In the genomic region with DNA sequence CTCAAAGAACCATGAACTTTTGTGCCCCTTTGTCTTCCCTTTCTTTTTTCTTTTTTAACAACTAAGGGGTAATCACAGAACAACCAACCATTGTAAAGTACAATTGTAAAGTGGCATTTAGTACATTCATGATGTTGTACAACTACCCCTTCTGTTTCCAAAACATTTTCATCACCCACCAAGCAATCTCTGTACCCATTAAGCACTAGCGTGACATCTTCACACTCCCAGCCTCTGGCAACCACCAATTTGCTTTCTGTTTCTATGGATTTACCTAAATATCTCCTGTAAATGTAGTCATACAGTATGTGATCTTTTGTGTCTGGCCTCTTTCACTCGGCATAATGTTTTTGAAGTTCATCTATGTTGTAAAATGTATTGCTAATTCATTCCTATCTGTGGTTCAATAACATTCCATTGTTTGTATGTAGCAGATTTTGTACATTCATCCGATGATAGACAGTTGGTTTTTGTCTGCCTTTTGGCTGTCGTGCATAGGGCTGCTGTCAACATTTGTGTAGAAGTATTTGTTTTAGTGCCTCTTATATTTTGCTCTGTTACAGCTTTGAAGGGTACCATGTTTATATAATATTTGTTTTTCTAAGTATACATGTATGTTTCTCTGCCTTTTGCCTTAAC, we compare ENCODE assay signal across 13 cellular contexts. TPM values are rescaled to one million over a fixed set of nuclear protein-coding genes. Genes with fewer than 3 reads are reported as not detected.
DNase-seq lines count a peak whose midpoint lies in the region; ATAC-seq, FAIRE-seq and TF ChIP-seq lines count a peak whose summit lies in the region.
"Not testable (repeated sequence)": the region's sequence is repeated elsewhere in the genome, so short reads cannot be mapped to it uniquely, and the experiment has no call there.
"Had no signal": no experiment of that assay in that cellular context is flagged by ENCODE, and none has a peak within 500 bp of the region (broad histone marks: within the 10 kb centered on the region; RNA-seq: fewer than 3 reads in every experiment).

No MANE protein-coding gene starts in this region.

- ATAC-seq in activated CD4-positive, alpha-beta T cell treated with anti-CD3 and anti-CD28 coated beads for 36 hours: peak; percentile 61
- not testable (repeated sequence) for ATAC-seq in activated CD8-positive, alpha-beta memory T cell treated with anti-CD3 and anti-CD28 coated beads, Interleukin-2, amount 10 ng/mL, durations not matched to agents 7 days and 5 days
- peak; percentile 51 for ATAC-seq in activated T-helper 17 cell treated with anti-CD3 and anti-CD28 coated beads, Interleukin-2, amount 50 U/mL, for 72 hours (replicated peaks)
- ATAC-seq in activated naive CD8-positive, alpha-beta T cell treated with anti-CD3 and anti-CD28 coated beads, Interleukin-2, amount 50 U/mL, for 24 hours: peak; percentile 31

- H3K9me3 Mint-ChIP-seq in activated CD4-positive, alpha-beta T cell treated with anti-CD3 and anti-CD28 coated beads for 36 hours (ENCODE audit: low read depth); activated CD8-positive, alpha-beta memory T cell treated with anti-CD3 and anti-CD28 coated beads, Interleukin-2, amount 10 ng/mL, durations not matched to agents 7 days and 5 days (ENCODE audit: low read depth); activated T-helper 17 cell treated with anti-CD3 and anti-CD28 coated beads, Interleukin-2, amount 50 U/mL, for 72 hours; activated naive CD8-positive, alpha-beta T cell treated with anti-CD3 and anti-CD28 coated beads, Interleukin-2, amount 50 U/mL, for 24 hours: not testable (repeated sequence)

- not testable (repeated sequence) for H3K36me3 Mint-ChIP-seq in activated CD4-positive, alpha-beta T cell treated with anti-CD3 and anti-CD28 coated beads for 36 hours (ENCODE audit: low read depth); activated CD8-positive, alpha-beta memory T cell treated with anti-CD3 and anti-CD28 coated beads, Interleukin-2, amount 10 ng/mL, durations not matched to agents 7 days and 5 days; activated T-helper 17 cell treated with anti-CD3 and anti-CD28 coated beads, Interleukin-2, amount 50 U/mL, for 72 hours (ENCODE audit: low read depth); activated naive CD8-positive, alpha-beta T cell treated with anti-CD3 and anti-CD28 coated beads, Interleukin-2, amount 50 U/mL, for 24 hours (ENCODE audit: low read depth)

- not testable (repeated sequence) for H3K4me3 ChIP-seq in AG10803 (ENCODE audit: low read length)

- peak overlapping the region; percentile 42 for H3K27ac Mint-ChIP-seq in activated CD4-positive, alpha-beta T cell treated with anti-CD3 and anti-CD28 coated beads for 36 hours
- H3K27ac Mint-ChIP-seq in activated CD8-positive, alpha-beta memory T cell treated with anti-CD3 and anti-CD28 coated beads, Interleukin-2, amount 10 ng/mL, durations not matched to agents 7 days and 5 days: peak overlapping the region; percentile 72
- peak overlapping the region; percentile 86 for H3K27ac Mint-ChIP-seq in activated T-helper 17 cell treated with anti-CD3 and anti-CD28 coated beads, Interleukin-2, amount 50 U/mL, for 72 hours
- H3K27ac Mint-ChIP-seq in activated naive CD8-positive, alpha-beta T cell treated with anti-CD3 and anti-CD28 coated beads, Interleukin-2, amount 50 U/mL, for 24 hours: not testable (repeated sequence)

- TF ChIP-seq CTCF in AG10803 (conservative IDR thresholded peaks at IDR 0.05; ENCODE audit: low read length): not testable (repeated sequence)

- H3K4me3 Mint-ChIP-seq in activated CD4-positive, alpha-beta T cell treated with anti-CD3 and anti-CD28 coated beads for 36 hours; activated CD8-positive, alpha-beta memory T cell treated with anti-CD3 and anti-CD28 coated beads, Interleukin-2, amount 10 ng/mL, durations not matched to agents 7 days and 5 days; activated naive CD8-positive, alpha-beta T cell treated with anti-CD3 and anti-CD28 coated beads, Interleukin-2, amount 50 U/mL, for 24 hours: not testable (repeated sequence)
- H3K4me3 Mint-ChIP-seq in activated T-helper 17 cell treated with anti-CD3 and anti-CD28 coated beads, Interleukin-2, amount 50 U/mL, for 72 hours: peak overlapping the region; percentile 54

- not testable (repeated sequence) for H3K27me3 Mint-ChIP-seq in activated CD4-positive, alpha-beta T cell treated with anti-CD3 and anti-CD28 coated beads for 36 hours; activated CD8-positive, alpha-beta memory T cell treated with anti-CD3 and anti-CD28 coated beads, Interleukin-2, amount 10 ng/mL, durations not matched to agents 7 days and 5 days; activated T-helper 17 cell treated with anti-CD3 and anti-CD28 coated beads, Interleukin-2, amount 50 U/mL, for 72 hours; activated naive CD8-positive, alpha-beta T cell treated with anti-CD3 and anti-CD28 coated beads, Interleukin-2, amount 50 U/mL, for 24 hours

- H3K4me1 Mint-ChIP-seq in activated CD4-positive, alpha-beta T cell treated with anti-CD3 and anti-CD28 coated beads for 36 hours: peaks cover 27% of the 10 kb centered on the region
- H3K4me1 Mint-ChIP-seq in activated CD8-positive, alpha-beta memory T cell treated with anti-CD3 and anti-CD28 coated beads, Interleukin-2, amount 10 ng/mL, durations not matched to agents 7 days and 5 days: peaks cover 44% of the 10 kb centered on the region
- peaks cover 16% of the 10 kb centered on the region for H3K4me1 Mint-ChIP-seq in activated T-helper 17 cell treated with anti-CD3 and anti-CD28 coated beads, Interleukin-2, amount 50 U/mL, for 72 hours
- not testable (repeated sequence) for H3K4me1 Mint-ChIP-seq in activated naive CD8-positive, alpha-beta T cell treated with anti-CD3 and anti-CD28 coated beads, Interleukin-2, amount 50 U/mL, for 24 hours

- intact Hi-C loops in activated CD4-positive, alpha-beta T cell treated with anti-CD3 and anti-CD28 coated beads for 36 hours (cut with DNase I, micrococcal nuclease): not testable (repeated sequence)

- CTCF ChIA-PET in activated CD4-positive, alpha-beta T cell treated with anti-CD3 and anti-CD28 coated beads for 36 hours (lab: Charles Lee): interaction anchor here (1.1 to 1.7 kb wide), 2 partner anchors 9 to 132 kb away, joined by 3 to 5 read pairs; no protein-coding TSS in a partner anchor
- CTCF ChIA-PET in activated CD8-positive, alpha-beta memory T cell treated with anti-CD3 and anti-CD28 coated beads, Interleukin-2, amount 10 ng/mL, durations not matched to agents 7 days and 5 days (lab: Charles Lee): not testable (repeated sequence)

- DNase-seq in AG10803 (ENCODE audit: low read depth) (peak; percentile 1), foreskin melanocyte (peak; percentile 75)
- DNase-seq in GM18507 (ENCODE audit: extremely low spot score, insufficient read length, low read depth); activated CD4-positive, alpha-beta T cell treated with anti-CD3 and anti-CD28 coated beads for 36 hours; activated CD8-positive, alpha-beta memory T cell treated with anti-CD3 and anti-CD28 coated beads, Interleukin-2, amount 10 ng/mL, durations not matched to agents 7 days and 5 days; activated naive CD8-positive, alpha-beta T cell treated with anti-CD3 and anti-CD28 coated beads, Interleukin-2, amount 50 U/mL, for 24 hours: not testable (repeated sequence)

- POLR2A ChIA-PET in activated CD4-positive, alpha-beta T cell treated with anti-CD3 and anti-CD28 coated beads for 36 hours (lab: Charles Lee): not testable (repeated sequence)

- peak; percentile 24 for FAIRE-seq in GM18507 (lab: Jason Lieb, UNC)

RNA-seq across cellular contexts. Expression of gene SUPT20HL1, which starts 6.4 kb away (rescaled TPM):
- total RNA-seq in activated CD4-positive, alpha-beta T cell treated with anti-CD3 and anti-CD28 coated beads for 36 hours: under 1 TPM in 1 of 2 experiments, not detected in 1; 0.07 TPM
- total RNA-seq in activated CD8-positive, alpha-beta memory T cell treated with anti-CD3 and anti-CD28 coated beads, Interleukin-2, amount 10 ng/mL, durations not matched to agents 7 days and 5 days: not detected
- total RNA-seq in activated T-helper 17 cell treated with anti-CD3 and anti-CD28 coated beads, Interleukin-2, amount 50 U/mL, for 72 hours: 1 to 10 TPM in 1 of 2 donors, under 1 TPM in 1; 0.71 to 1.4 TPM
- total RNA-seq: CD4-positive, alpha-beta T cell; CD8-positive, alpha-beta memory T cell; GM12878; GM23248; H1; H7 had no signal

RNA-seq across cellular contexts. Expression of gene SUPT20HL2, which starts 53.0 kb away (rescaled TPM):
- not detected for total RNA-seq in activated CD4-positive, alpha-beta T cell treated with anti-CD3 and anti-CD28 coated beads for 36 hours
- total RNA-seq in activated CD8-positive, alpha-beta memory T cell treated with anti-CD3 and anti-CD28 coated beads, Interleukin-2, amount 10 ng/mL, durations not matched to agents 7 days and 5 days: not detected
- total RNA-seq in activated T-helper 17 cell treated with anti-CD3 and anti-CD28 coated beads, Interleukin-2, amount 50 U/mL, for 72 hours: not detected
- total RNA-seq: CD4-positive, alpha-beta T cell; CD8-positive, alpha-beta memory T cell; GM12878; GM23248; H1 had no signal
